Comparison of ENCODE assay signal across 29 cellular contexts in genomic region chr3:182412066-182412465, GRCh38.
DNase-seq lines count a peak whose midpoint lies in the region; ATAC-seq and TF ChIP-seq lines count a peak whose summit lies in the region.
"Had no signal": no experiment of that assay in that cellular context is flagged by ENCODE, and none has a peak within 500 bp of the region (broad histone marks: within the 10 kb centered on the region; RNA-seq: fewer than 3 reads in every experiment).

No MANE protein-coding gene starts in this region.

- H3K23ac ChIP-seq in neuronal stem cell (ENCODE audit: low read depth, low read length, poor library complexity), result no peak overlapping the region

- H3K9me3 ChIP-seq in DOHH2 (ENCODE audit: control insufficient read depth, insufficient read depth, low read length) (no peaks in the 10 kb centered on the region), neuronal stem cell (replicated peaks in 1 of 2; ENCODE audit: control insufficient read depth in 2 of 2, insufficient read depth in 1 of 2, low read depth in 1 of 2, low read length in 2 of 2) (no peaks in the 10 kb centered on the region)
- H3K9me3 ChIP-seq: BE2C, HAP-1, left ventricle myocardium inferior, sigmoid colon had no signal

- no peaks in the 10 kb centered on the region for H3K9me3 Mint-ChIP-seq in activated CD8-positive, alpha-beta memory T cell treated with anti-CD3 and anti-CD28 coated beads, Interleukin-2, amount 10 ng/mL, durations not matched to agents 7 days and 5 days (ENCODE audit: low read depth)
- no peaks in the 10 kb centered on the region for H3K9me3 Mint-ChIP-seq in activated T-cell treated with anti-CD3 and anti-CD28 coated beads, Interleukin-2, amount 50 U/mL, for 72 hours
- H3K9me3 Mint-ChIP-seq: activated CD4-positive, alpha-beta memory T cell treated with anti-CD3 and anti-CD28 coated beads for 36 hours; activated naive CD4-positive, alpha-beta T cell treated with anti-CD3 and anti-CD28 coated beads, Interleukin-2, amount 50 U/mL, for 24 hours had no signal

- peaks cover 65% of the 10 kb centered on the region for H3K4me1 ChIP-seq in DOHH2 (ENCODE audit: control insufficient read depth, low read length)
- H3K4me1 ChIP-seq in neuronal stem cell (ENCODE audit: control insufficient read depth in 2 of 2, insufficient read depth in 1 of 2, low read depth in 1 of 2, low read length in 2 of 2), result peaks cover 2% of the 10 kb centered on the region in 2 donors
- H3K4me1 ChIP-seq: BE2C, HAP-1, left ventricle myocardium inferior, sigmoid colon, tibial nerve had no signal

- no peak overlapping the region for H3K14ac ChIP-seq in neuronal stem cell (ENCODE audit: low read length)

- no peak overlapping the region for H2BK12ac ChIP-seq in neuronal stem cell (ENCODE audit: low read length)

- no peak overlapping the region for H2BK120ac ChIP-seq in neuronal stem cell (ENCODE audit: low read depth, low read length)

- no peaks in the 10 kb centered on the region for H3K79me1 ChIP-seq in neuronal stem cell (ENCODE audit: low read depth, low read length)

- DNase-seq in NCI-H226 (peak; percentile 32), epithelial cell of prostate (ENCODE audit: low read depth, low spot score) (peak; percentile 75), neuronal stem cell (ENCODE audit: low spot score) (no peak)
- no peak for DNase-seq in activated CD8-positive, alpha-beta memory T cell treated with anti-CD3 and anti-CD28 coated beads, Interleukin-2, amount 10 ng/mL, durations not matched to agents 7 days and 5 days
- no peak for DNase-seq in activated T-cell treated with anti-CD3 and anti-CD28 coated beads, Interleukin-2, amount 50 U/mL, for 72 hours
- DNase-seq: activated CD4-positive, alpha-beta memory T cell treated with anti-CD3 and anti-CD28 coated beads for 36 hours; activated CD4-positive, CD25-positive, alpha-beta regulatory T cell treated with anti-CD3 and anti-CD28 coated beads, Interleukin-2, amount 50 U/mL, for 72 hours; activated CD8-positive, alpha-beta memory T cell treated with anti-CD3 and anti-CD28 coated beads, Interleukin-2, amount 50 U/mL, for 4 hours; amniotic stem cell; BE2C; DMS153; immature natural killer cell; left ventricle myocardium inferior; midbrain; naive B cell; NCI-H1048; NCI-H1694; nucleus accumbens; sigmoid colon; stimulated activated CD4-positive, alpha-beta T cell treated with anti-CD3 and anti-CD28 coated beads, Interleukin-4, amount 100 ng/mL, for 1 hour; T-helper 2 cell had no signal

- CTCF ChIA-PET in activated CD8-positive, alpha-beta memory T cell treated with anti-CD3 and anti-CD28 coated beads, Interleukin-2, amount 10 ng/mL, durations not matched to agents 7 days and 5 days (lab: Charles Lee), result no interaction called here

- no peaks in the 10 kb centered on the region for H3K27me3 Mint-ChIP-seq in activated CD8-positive, alpha-beta memory T cell treated with anti-CD3 and anti-CD28 coated beads, Interleukin-2, amount 10 ng/mL, durations not matched to agents 7 days and 5 days
- no peaks in the 10 kb centered on the region for H3K27me3 Mint-ChIP-seq in activated T-cell treated with anti-CD3 and anti-CD28 coated beads, Interleukin-2, amount 50 U/mL, for 72 hours (ENCODE audit: low read depth)
- H3K27me3 Mint-ChIP-seq: activated CD4-positive, alpha-beta memory T cell treated with anti-CD3 and anti-CD28 coated beads for 36 hours; activated naive CD4-positive, alpha-beta T cell treated with anti-CD3 and anti-CD28 coated beads, Interleukin-2, amount 50 U/mL, for 24 hours had no signal

- H4K91ac ChIP-seq in neuronal stem cell (ENCODE audit: low read depth, low read length, poor library complexity), result no peak overlapping the region

- WGBS in neuronal stem cell (ENCODE audit: extremely low coverage in 2 of 2, insufficient read length in 2 of 2, insufficient replicate concordance in 1 of 2), 2 donors, result no CpG with 5 or more reads among the region's 2 CpGs

- ATAC-seq in HG03139 (IDR thresholded peaks at IDR 0.05; ENCODE audit: unreplicated experiment) (no peak), GM19328 (IDR thresholded peaks at IDR 0.05; ENCODE audit: unreplicated experiment) (no peak)
- no peak for ATAC-seq in activated CD8-positive, alpha-beta memory T cell treated with anti-CD3 and anti-CD28 coated beads, Interleukin-2, amount 10 ng/mL, durations not matched to agents 7 days and 5 days
- ATAC-seq in activated T-cell treated with anti-CD3 and anti-CD28 coated beads, Interleukin-2, amount 50 U/mL, for 72 hours (replicated peaks in 1 of 2), result no peak
- ATAC-seq: Right ventricle myocardium inferior had no signal

- H3K4me2 ChIP-seq in DOHH2 (ENCODE audit: low read length), result peak overlapping the region; percentile 55
- H3K4me2 ChIP-seq in neuronal stem cell (ENCODE audit: insufficient read depth, low read length, poor library complexity, severe bottlenecking), result no peak overlapping the region

- no peak overlapping the region for H3K4me3 Mint-ChIP-seq in activated CD8-positive, alpha-beta memory T cell treated with anti-CD3 and anti-CD28 coated beads, Interleukin-2, amount 10 ng/mL, durations not matched to agents 7 days and 5 days
- no peak overlapping the region for H3K4me3 Mint-ChIP-seq in activated T-cell treated with anti-CD3 and anti-CD28 coated beads, Interleukin-2, amount 50 U/mL, for 72 hours
- H3K4me3 Mint-ChIP-seq: activated CD4-positive, alpha-beta memory T cell treated with anti-CD3 and anti-CD28 coated beads for 36 hours; activated naive CD4-positive, alpha-beta T cell treated with anti-CD3 and anti-CD28 coated beads, Interleukin-2, amount 50 U/mL, for 24 hours; immature natural killer cell; naive B cell had no signal

- H3K27me3 ChIP-seq in DOHH2 (ENCODE audit: control insufficient read depth, low read length), result no peaks in the 10 kb centered on the region
- no peaks in the 10 kb centered on the region for H3K27me3 ChIP-seq in neuronal stem cell (ENCODE audit: control insufficient read depth in 3 of 3, insufficient read depth in 3 of 3, low read depth in 1 of 3, low read length in 3 of 3)
- H3K27me3 ChIP-seq: BE2C, sigmoid colon, tibial nerve had no signal

- peak overlapping the region; percentile 53 for H3K4me3 ChIP-seq in DOHH2 (ENCODE audit: low read length)
- no peak overlapping the region for H3K4me3 ChIP-seq in neuronal stem cell (ENCODE audit: low read length in 2 of 2)
- H3K4me3 ChIP-seq: HAP-1, left ventricle myocardium inferior, sigmoid colon, tibial nerve had no signal

- H2AFZ ChIP-seq in neuronal stem cell (ENCODE audit: low read length), result peak overlapping the region; percentile 32

- no peak overlapping the region for H3K27ac Mint-ChIP-seq in activated CD8-positive, alpha-beta memory T cell treated with anti-CD3 and anti-CD28 coated beads, Interleukin-2, amount 10 ng/mL, durations not matched to agents 7 days and 5 days
- H3K27ac Mint-ChIP-seq in activated T-cell treated with anti-CD3 and anti-CD28 coated beads, Interleukin-2, amount 50 U/mL, for 72 hours, result no peak overlapping the region
- H3K27ac Mint-ChIP-seq: activated CD4-positive, alpha-beta memory T cell treated with anti-CD3 and anti-CD28 coated beads for 36 hours; activated naive CD4-positive, alpha-beta T cell treated with anti-CD3 and anti-CD28 coated beads, Interleukin-2, amount 50 U/mL, for 24 hours; immature natural killer cell; progenitor cell of endocrine pancreas had no signal

- no peak overlapping the region for H2BK5ac ChIP-seq in neuronal stem cell (ENCODE audit: low read length)

- peaks cover 14% of the 10 kb centered on the region for H3K79me2 ChIP-seq in DOHH2 (ENCODE audit: control insufficient read depth, low read length)

- no peak overlapping the region for H2BK15ac ChIP-seq in neuronal stem cell (ENCODE audit: low read length)

- no peak overlapping the region for H3K4ac ChIP-seq in neuronal stem cell (ENCODE audit: low read length)

- no peaks in the 10 kb centered on the region for H3K4me1 Mint-ChIP-seq in activated CD8-positive, alpha-beta memory T cell treated with anti-CD3 and anti-CD28 coated beads, Interleukin-2, amount 10 ng/mL, durations not matched to agents 7 days and 5 days
- H3K4me1 Mint-ChIP-seq in activated T-cell treated with anti-CD3 and anti-CD28 coated beads, Interleukin-2, amount 50 U/mL, for 72 hours (ENCODE audit: low read depth), result no peaks in the 10 kb centered on the region
- H3K4me1 Mint-ChIP-seq: activated naive CD4-positive, alpha-beta T cell treated with anti-CD3 and anti-CD28 coated beads, Interleukin-2, amount 50 U/mL, for 24 hours; immature natural killer cell had no signal

- H4K20me1 ChIP-seq in DOHH2 (ENCODE audit: control insufficient read depth, insufficient read depth, low read depth, low read length), result no peaks in the 10 kb centered on the region

- H3K27ac ChIP-seq in DOHH2 (ENCODE audit: low read depth, low read length) (peak overlapping the region; percentile 85), epithelial cell of prostate (peak overlapping the region; percentile 70), neuronal stem cell (replicated peaks; ENCODE audit: low read length) (no peak overlapping the region)
- H3K27ac ChIP-seq: left ventricle myocardium inferior, sigmoid colon, tibial nerve had no signal

- no peaks in the 10 kb centered on the region for H3K36me3 ChIP-seq in DOHH2 (ENCODE audit: control insufficient read depth, low read length)
- no peaks in the 10 kb centered on the region for H3K36me3 ChIP-seq in neuronal stem cell (replicated peaks in 1 of 2; ENCODE audit: control insufficient read depth in 2 of 2, insufficient read depth in 2 of 2, low read length in 2 of 2)
- H3K36me3 ChIP-seq: BE2C, HAP-1, left ventricle myocardium inferior, sigmoid colon, tibial nerve had no signal

- no peak overlapping the region for H3K9ac ChIP-seq in neuronal stem cell (ENCODE audit: low read depth, low read length, poor library complexity)

- H3K18ac ChIP-seq in neuronal stem cell (ENCODE audit: low read length), result peak overlapping the region; percentile 15

- no peaks in the 10 kb centered on the region for H3K36me3 Mint-ChIP-seq in activated CD8-positive, alpha-beta memory T cell treated with anti-CD3 and anti-CD28 coated beads, Interleukin-2, amount 10 ng/mL, durations not matched to agents 7 days and 5 days
- no peaks in the 10 kb centered on the region for H3K36me3 Mint-ChIP-seq in activated T-cell treated with anti-CD3 and anti-CD28 coated beads, Interleukin-2, amount 50 U/mL, for 72 hours (ENCODE audit: insufficient read depth in 2 of 2)
- H3K36me3 Mint-ChIP-seq: activated CD4-positive, alpha-beta memory T cell treated with anti-CD3 and anti-CD28 coated beads for 36 hours; activated naive CD4-positive, alpha-beta T cell treated with anti-CD3 and anti-CD28 coated beads, Interleukin-2, amount 50 U/mL, for 24 hours; immature natural killer cell; naive B cell had no signal

- no peaks in the 10 kb centered on the region for H3K9me2 ChIP-seq in DOHH2 (replicated peaks; ENCODE audit: control insufficient read depth, low read length)

- H3F3A ChIP-seq in DOHH2 (ENCODE audit: control insufficient read depth, insufficient read depth), result peaks cover 12% of the 10 kb centered on the region; the same call in 1 of the 2 replicates

- TF ChIP-seq CTCF in DOHH2 (IDR thresholded peaks at IDR 0.05; ENCODE audit: low read depth, low read length, poor library complexity, severe bottlenecking), result no peak

- H4K8ac ChIP-seq in neuronal stem cell (ENCODE audit: low read depth, low read length), result no peak overlapping the region

- no peak overlapping the region for H2AK5ac ChIP-seq in neuronal stem cell (ENCODE audit: low read depth, low read length)

Comparison
In these comparisons a context has a peak if more than half of its experiments do, and no peak if none do; other contexts are left out.
1. DNase-seq: peak in NCI-H226 (single experiment) and epithelial cell of prostate (single experiment); none in neuronal stem cell (single experiment), activated CD8-positive, alpha-beta memory T cell treated with anti-CD3 and anti-CD28 coated beads, Interleukin-2, amount 10 ng/mL, durations not matched to agents 7 days and 5 days (single experiment) and activated T-cell treated with anti-CD3 and anti-CD28 coated beads, Interleukin-2, amount 50 U/mL, for 72 hours (0 of 2).